In genomic region chr1:205256956-205257615, GRCh38 we compare ENCODE assay signal across 13 cellular contexts. TPM values are rescaled to one million over a fixed set of nuclear protein-coding genes. Genes with fewer than 3 reads are reported as not detected.
A peak's percentile ranks its signal among the peaks of the same experiment; 100 is the strongest.
DNase-seq lines count a peak whose midpoint lies in the region; ATAC-seq and TF ChIP-seq lines count a peak whose summit lies in the region.
"Had no signal": no experiment of that assay in that cellular context is flagged by ENCODE, and none has a peak within 500 bp of the region (broad histone marks: within the 10 kb centered on the region; RNA-seq: fewer than 3 reads in every experiment).

No MANE protein-coding gene starts in this region.

- peak overlapping the region; percentile 84; the same call in 1 of the 2 replicates for H3K4me2 ChIP-seq in KMS-11

- H3K9me3 ChIP-seq in endodermal cell (ENCODE audit: control insufficient read depth, low read length), result no peaks in the 10 kb centered on the region

- H3K36me3 ChIP-seq in KMS-11 (ENCODE audit: insufficient read depth) (no peaks in the 10 kb centered on the region), endodermal cell (ENCODE audit: control insufficient read depth, insufficient read depth, low read length) (no peaks in the 10 kb centered on the region)

- 91 to 92% methylated on average over 6 to 19 of the region's 19 CpGs for WGBS in endodermal cell (ENCODE audit: insufficient coverage in 1 of 2, insufficient read length in 1 of 2), 2 experiments

- no peaks in the 10 kb centered on the region for H3K36me3 Mint-ChIP-seq in endodermal cell (ENCODE audit: low read depth)

- TF ChIP-seq CTCF in KMS-11 (conservative IDR thresholded peaks at IDR 0.05; ENCODE audit: low read depth, low read length) (no peak), endodermal cell (conservative IDR thresholded peaks at IDR 0.05) (no peak)

- no peak overlapping the region for H2AFZ ChIP-seq in KMS-11 (ENCODE audit: low read depth)

- H3K79me2 ChIP-seq in KMS-11 (ENCODE audit: insufficient read depth, low read depth), result no peaks in the 10 kb centered on the region; the same call in 1 of the 2 replicates

- no peak for ATAC-seq in GM18870 (IDR thresholded peaks at IDR 0.05; ENCODE audit: unreplicated experiment)

- no peak overlapping the region for H3K4me3 Mint-ChIP-seq in endodermal cell
- H3K4me3 Mint-ChIP-seq: B cell; CD4-positive, alpha-beta T cell had no signal

- H3K4me3 ChIP-seq in KMS-11 (IDR thresholded peaks at IDR 0.05; ENCODE audit: insufficient read depth, low read depth, low read length), result no peak overlapping the region
- no peak overlapping the region for H3K4me3 ChIP-seq in endodermal cell (ENCODE audit: low read length)

- no peaks in the 10 kb centered on the region for H3K27me3 Mint-ChIP-seq in endodermal cell (ENCODE audit: insufficient read depth)
- H3K27me3 Mint-ChIP-seq: CD4-positive, alpha-beta T cell had no signal

- no peaks in the 10 kb centered on the region for H3K9me3 Mint-ChIP-seq in endodermal cell
- H3K9me3 Mint-ChIP-seq: CD4-positive, alpha-beta T cell had no signal

- no peaks in the 10 kb centered on the region for H3K27me3 ChIP-seq in KMS-11 (ENCODE audit: insufficient read depth, low read depth)
- no peaks in the 10 kb centered on the region for H3K27me3 ChIP-seq in endodermal cell (ENCODE audit: control insufficient read depth, insufficient read depth, low read length, poor library complexity, severe bottlenecking)

- H3K4me1 Mint-ChIP-seq in endodermal cell, result peaks cover 10% of the 10 kb centered on the region

- H3K9ac ChIP-seq in KMS-11 (no peak overlapping the region), endodermal cell (ENCODE audit: extremely low read depth, low read length, poor library complexity, severe bottlenecking) (no peak overlapping the region)

- peak overlapping the region; percentile 17 for H3K27ac Mint-ChIP-seq in endodermal cell
- H3K27ac Mint-ChIP-seq: B cell; CD4-positive, alpha-beta T cell had no signal

- H3K4me1 ChIP-seq in KMS-11 (ENCODE audit: low read depth, poor library complexity, severe bottlenecking) (peaks cover 94% of the 10 kb centered on the region), endodermal cell (ENCODE audit: control insufficient read depth, insufficient read depth, low read length) (no peaks in the 10 kb centered on the region)

- no peak overlapping the region for H3K27ac ChIP-seq in KMS-11
- H3K27ac ChIP-seq in endodermal cell (ENCODE audit: low read depth, low read length), result no peak overlapping the region

- no peaks in the 10 kb centered on the region for H4K20me1 ChIP-seq in KMS-11 (ENCODE audit: insufficient read depth)

- DNase-seq in NCI-H82 treated with DMSO at 0.1 percent for 48 hours (lab: John Stamatoyannopoulos, UW; ENCODE audit: unreplicated experiment), result peak; percentile 96
- DNase-seq in endodermal cell, result no peak
- peak; percentile 65 for DNase-seq in putamen (ENCODE audit: low spot score)
- no peak for DNase-seq in NK-92 (lab: John Stamatoyannopoulos, UW; ENCODE audit: unreplicated experiment)
- no peak for DNase-seq in cerebellum (ENCODE audit: low spot score)
- DNase-seq: CD4-positive, alpha-beta T cell; H7; NCI-H146; NCI-H2081 treated with DMSO at 0.1 percent for 48 hours; SHP77 treated with DMSO at 0.1 percent for 48 hours had no signal

RNA-seq across cellular contexts. Expression of gene TMCC2, which starts 29.3 kb away (rescaled TPM):
- total RNA-seq in endodermal cell, result 1 to 10 TPM; 5.2 to 5.8 TPM
- polyA plus RNA-seq in endodermal cell (2013, experiment 1 of 2), result 9.8 TPM
- polyA plus RNA-seq in endodermal cell (2013, experiment 2 of 2), result 7.5 TPM
- total RNA-seq in cerebellum, result 18.7 TPM

RNA-seq across cellular contexts. Expression of gene DSTYK, which starts 45.6 kb away (rescaled TPM):
- total RNA-seq in endodermal cell (10 to 100 TPM in 1 of 2 donors, 1 to 10 TPM in 1; 9.8 to 11.0 TPM), cerebellum (23.3 TPM)
- 6.4 TPM for polyA plus RNA-seq in endodermal cell (2013, experiment 1 of 2)
- polyA plus RNA-seq in endodermal cell (2013, experiment 2 of 2), result 6.5 TPM

Comparison
In these comparisons a context has a peak if more than half of its experiments do, and no peak if none do; other contexts are left out.
1. DNase-seq: peak in NCI-H82 treated with DMSO at 0.1 percent for 48 hours (single experiment) and putamen (single experiment); none in endodermal cell (single experiment), NK-92 (single experiment) and cerebellum (single experiment).